14 cellular contexts compared by ENCODE assay signal in the genomic region with DNA sequence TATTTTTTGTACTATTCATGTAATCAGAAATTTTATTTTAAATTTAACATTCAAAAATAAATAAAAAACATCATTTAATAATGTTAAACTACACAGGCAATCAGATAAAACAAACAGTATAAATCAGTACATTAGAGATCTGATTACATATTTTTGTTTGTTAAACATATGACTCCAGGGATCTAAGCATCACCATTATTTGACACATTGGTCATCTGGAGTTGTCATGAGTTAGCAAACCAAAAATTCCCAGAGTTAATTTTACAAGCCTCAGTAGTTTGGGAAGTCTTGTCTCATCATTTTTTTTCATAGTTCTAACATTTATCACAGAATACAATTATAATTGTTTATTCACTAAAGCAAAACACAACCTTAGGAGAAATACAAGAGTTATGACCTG.
DNase-seq lines count a peak whose midpoint lies in the region; ATAC-seq, FAIRE-seq and TF ChIP-seq lines count a peak whose summit lies in the region.
"Had no signal": no experiment of that assay in that cellular context is flagged by ENCODE, and none has a peak within 500 bp of the region (broad histone marks: within the 10 kb centered on the region; RNA-seq: fewer than 3 reads in every experiment).

No MANE protein-coding gene starts in this region.

- CTCF ChIA-PET in PC-3 (lab: Charles Lee): no interaction called here

- FAIRE-seq in endometrium (lab: Jason Lieb, UNC): peak; percentile 80
- FAIRE-seq: GM12891 had no signal

- no peaks in the 10 kb centered on the region for H4K20me1 ChIP-seq in PC-3 (ENCODE audit: low read length)
- H4K20me1 ChIP-seq: BLaER1 had no signal

- H3K4me3 Mint-ChIP-seq in effector memory CD8-positive, alpha-beta T cell: no peak overlapping the region
- H3K4me3 Mint-ChIP-seq: CD8-positive, alpha-beta memory T cell had no signal

- no peak overlapping the region for H3K27ac Mint-ChIP-seq in effector memory CD8-positive, alpha-beta T cell
- H3K27ac Mint-ChIP-seq: CD8-positive, alpha-beta memory T cell had no signal

- DNase-seq in ELR (ENCODE audit: low read depth) (peak; percentile 60), PC-3 (peak; percentile 76), substantia nigra (lab: John Stamatoyannopoulos, UW) (no peak)
- no peak for DNase-seq in effector memory CD8-positive, alpha-beta T cell
- DNase-seq: AML-193; CD8-positive, alpha-beta memory T cell; DMS79; GOT3 had no signal

- intact Hi-C loops in PC-3 (cut with micrococcal nuclease): loop anchor here (10.0 kb wide), 2 partner anchors 485 to 595 kb away; no protein-coding TSS in a partner anchor

- peaks cover 6% of the 10 kb centered on the region in 2 donors for H3K9me3 Mint-ChIP-seq in effector memory CD8-positive, alpha-beta T cell

- no peak overlapping the region for H3K4me3 ChIP-seq in PC-3 (ENCODE audit: low read length)
- H3K4me3 ChIP-seq: BLaER1, HAP-1 had no signal

- no peaks in the 10 kb centered on the region for H3K9me3 ChIP-seq in PC-3 (ENCODE audit: low read length)
- H3K9me3 ChIP-seq: BLaER1, HAP-1 had no signal

- H3K4me2 ChIP-seq in PC-3 (ENCODE audit: low read length): peak overlapping the region; percentile 51
- H3K4me2 ChIP-seq: BLaER1 had no signal

- ATAC-seq in PC-3 (peak; percentile 62), GM21390 (IDR thresholded peaks at IDR 0.05; ENCODE audit: unreplicated experiment) (no peak)
- no peak for ATAC-seq in effector memory CD8-positive, alpha-beta T cell (replicated peaks)

- H2AFZ ChIP-seq in PC-3 (ENCODE audit: low read length): no peak overlapping the region

- no peaks in the 10 kb centered on the region for H3K4me1 Mint-ChIP-seq in effector memory CD8-positive, alpha-beta T cell (ENCODE audit: low read depth in 2 of 2)
- H3K4me1 Mint-ChIP-seq: CD8-positive, alpha-beta memory T cell had no signal

- H3K27ac ChIP-seq in PC-3 (ENCODE audit: low read length) (peak overlapping the region; percentile 87), substantia nigra (ENCODE audit: low read depth, low read length, poor library complexity, severe bottlenecking) (no peak overlapping the region)
- H3K27ac ChIP-seq: BLaER1, HL-60 had no signal

- POLR2A ChIA-PET in PC-3 (lab: Charles Lee; ENCODE audit: unreplicated experiment): no interaction called here

- H3K9ac ChIP-seq in PC-3 (ENCODE audit: low read length): peak overlapping the region; percentile 61; the same call in 1 of the 2 replicates
- H3K9ac ChIP-seq: BLaER1 had no signal

- H3K79me2 ChIP-seq in PC-3 (ENCODE audit: low read length): no peaks in the 10 kb centered on the region

- peaks cover 38% of the 10 kb centered on the region for H3K4me1 ChIP-seq in PC-3 (ENCODE audit: insufficient read depth, low read length)
- H3K4me1 ChIP-seq: HAP-1 had no signal

- no TSS peak for BruUV-seq in PC-3 (replicated peaks; lab: Mats Ljungman, UMichigan)

- H3F3A ChIP-seq in PC-3 (ENCODE audit: low read length, unreplicated experiment): peaks cover 3% of the 10 kb centered on the region

- no peaks in the 10 kb centered on the region for H3K36me3 ChIP-seq in PC-3 (ENCODE audit: low read depth, low read length)
- H3K36me3 ChIP-seq: BLaER1, HAP-1 had no signal

- H3K36me3 Mint-ChIP-seq in effector memory CD8-positive, alpha-beta T cell (ENCODE audit: insufficient read depth): peaks cover 3% of the 10 kb centered on the region

- no peaks in the 10 kb centered on the region for H3K27me3 Mint-ChIP-seq in effector memory CD8-positive, alpha-beta T cell
- H3K27me3 Mint-ChIP-seq: CD8-positive, alpha-beta memory T cell had no signal

- no peak for TF ChIP-seq CTCF in PC-3 (conservative IDR thresholded peaks at IDR 0.05; ENCODE audit: low read depth, low read length)

- H3K9me2 ChIP-seq in PC-3 (replicated peaks; ENCODE audit: low read length): no peaks in the 10 kb centered on the region

- no peaks in the 10 kb centered on the region for H3K27me3 ChIP-seq in PC-3 (ENCODE audit: low read length)
- H3K27me3 ChIP-seq: BLaER1 had no signal

Comparison
In these comparisons a context has a peak if more than half of its experiments do, and no peak if none do; other contexts are left out.
1. DNase-seq: peak in ELR (single experiment) and PC-3 (single experiment); none in substantia nigra (0 of 49) and effector memory CD8-positive, alpha-beta T cell (0 of 3).